19 cellular contexts compared by ENCODE assay signal in the genomic region with DNA sequence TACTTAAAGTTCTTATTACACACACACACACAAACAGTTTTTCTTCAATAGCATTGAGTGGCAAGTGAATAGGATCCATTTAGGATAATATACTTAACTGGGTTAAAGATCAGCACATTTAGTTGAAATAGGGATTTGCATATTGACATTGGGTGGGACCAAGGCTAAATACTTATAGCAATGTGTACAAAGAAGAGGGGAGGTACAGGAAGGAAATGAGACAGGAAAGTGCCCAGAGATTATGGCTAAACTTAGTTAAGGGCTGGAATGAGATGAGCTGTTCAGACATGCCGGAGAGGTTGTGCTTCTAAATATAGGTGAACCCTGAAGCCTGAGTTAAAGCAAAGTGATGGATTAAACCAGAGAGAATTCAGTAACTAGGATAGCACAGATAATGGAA.
A peak's percentile ranks its signal among the peaks of the same experiment; 100 is the strongest.
DNase-seq lines count a peak whose midpoint lies in the region; ATAC-seq, FAIRE-seq and TF ChIP-seq lines count a peak whose summit lies in the region.
"Had no signal": no experiment of that assay in that cellular context is flagged by ENCODE, and none has a peak within 500 bp of the region (broad histone marks: within the 10 kb centered on the region; RNA-seq: fewer than 3 reads in every experiment).

No MANE protein-coding gene starts in this region.

- H3K9ac ChIP-seq in SK-N-SH (no peak overlapping the region), astrocyte (ENCODE audit: low read length) (no peak overlapping the region)
- H3K9ac ChIP-seq: GM23248 had no signal

- no peaks in the 10 kb centered on the region for H3K36me3 Mint-ChIP-seq in astrocyte (ENCODE audit: low read depth, unreplicated experiment)
- H3K36me3 Mint-ChIP-seq: CD8-positive, alpha-beta memory T cell had no signal

- no peaks in the 10 kb centered on the region for H3K36me3 ChIP-seq in SK-N-SH (replicated peaks in 1 of 2; ENCODE audit: control insufficient read depth in 1 of 2, insufficient read depth in 2 of 2, low read length in 1 of 2)
- H3K36me3 ChIP-seq in astrocyte (ENCODE audit: insufficient read depth, low read length): no peaks in the 10 kb centered on the region
- no peaks in the 10 kb centered on the region for H3K36me3 ChIP-seq in cardiac muscle cell
- H3K36me3 ChIP-seq in mucosa of descending colon (ENCODE audit: low read depth): no peaks in the 10 kb centered on the region

- H3K4me1 Mint-ChIP-seq in astrocyte (ENCODE audit: low read depth, unreplicated experiment): peaks cover 14% of the 10 kb centered on the region

- H3F3A ChIP-seq in SK-N-SH (replicated peaks; ENCODE audit: insufficient read depth): no peaks in the 10 kb centered on the region

- no peaks in the 10 kb centered on the region for H3K9me2 ChIP-seq in SK-N-SH

- 54% methylated on average over 1 of the region's 1 CpG for WGBS in SK-N-SH (ENCODE audit: low lambda C conversion rate)

- H3K4me1 ChIP-seq in SK-N-SH (ENCODE audit: control insufficient read depth in 1 of 2, insufficient read depth in 2 of 2, low read depth in 1 of 2, low read length in 1 of 2) (peaks cover 0 to 6% of the 10 kb centered on the region in 2 experiments; a peak in 2 of 4 replicates), astrocyte (ENCODE audit: insufficient read depth, low read length) (peaks cover 3% of the 10 kb centered on the region), cardiac muscle cell (ENCODE audit: low read depth) (peaks cover 55% of the 10 kb centered on the region), mucosa of descending colon (ENCODE audit: low read depth) (peaks cover 32% of the 10 kb centered on the region)

- peak overlapping the region; percentile 30 for H3K27ac Mint-ChIP-seq in astrocyte (ENCODE audit: unreplicated experiment)
- H3K27ac Mint-ChIP-seq: CD8-positive, alpha-beta memory T cell had no signal

- no peaks in the 10 kb centered on the region for H3K27me3 Mint-ChIP-seq in astrocyte (ENCODE audit: low read depth, unreplicated experiment)

- H3K79me2 ChIP-seq in SK-N-SH (ENCODE audit: insufficient read depth) (no peaks in the 10 kb centered on the region), astrocyte (ENCODE audit: insufficient read depth, low read length) (no peaks in the 10 kb centered on the region)

- H3K4me2 ChIP-seq in SK-N-SH (no peak overlapping the region), astrocyte (ENCODE audit: low read length) (no peak overlapping the region)

- TF ChIP-seq EP300 in SK-N-SH (IDR thresholded peaks at IDR 0.05; ENCODE audit: borderline replicate concordance in 1 of 2, low read depth in 1 of 2, low read length in 1 of 2): no peak

- no peak overlapping the region for H3K4me3 ChIP-seq in SK-N-SH (ENCODE audit: low read depth in 2 of 2, low read length in 1 of 2)
- H3K4me3 ChIP-seq in astrocyte (ENCODE audit: insufficient read depth, low read depth, low read length): no peak overlapping the region
- no peak overlapping the region for H3K4me3 ChIP-seq in cardiac muscle cell
- H3K4me3 ChIP-seq in mucosa of descending colon: no peak overlapping the region
- H3K4me3 ChIP-seq: GM12878, GM23248 had no signal

- peaks cover 1% of the 10 kb centered on the region for H3K9me3 Mint-ChIP-seq in astrocyte (ENCODE audit: unreplicated experiment)
- H3K9me3 Mint-ChIP-seq: CD8-positive, alpha-beta memory T cell had no signal

- H3K27me3 ChIP-seq in SK-N-SH (ENCODE audit: insufficient read depth) (no peaks in the 10 kb centered on the region), astrocyte (ENCODE audit: insufficient read depth, low read length) (no peaks in the 10 kb centered on the region), cardiac muscle cell (no peaks in the 10 kb centered on the region)

- H3K9me3 ChIP-seq in SK-N-SH (no peaks in the 10 kb centered on the region), astrocyte (ENCODE audit: insufficient read depth, low read depth, low read length) (no peaks in the 10 kb centered on the region), cardiac muscle cell (ENCODE audit: low read depth) (no peaks in the 10 kb centered on the region), mucosa of descending colon (peaks cover 4% of the 10 kb centered on the region)

- H2AFZ ChIP-seq in SK-N-SH (ENCODE audit: low read depth): peak overlapping the region; percentile 30; the same call in 1 of the 2 replicates
- H2AFZ ChIP-seq in astrocyte (ENCODE audit: low read depth, low read length): no peak overlapping the region
- H2AFZ ChIP-seq: GM23248 had no signal

- no peak for TF ChIP-seq CTCF in SK-N-SH (IDR thresholded peaks at IDR 0.05)
- no peak for TF ChIP-seq CTCF in astrocyte (IDR thresholded peaks at IDR 0.05; ENCODE audit: insufficient read depth, low read depth, low read length)
- no peak for TF ChIP-seq CTCF in cardiac muscle cell (IDR thresholded peaks at IDR 0.05; ENCODE audit: low read depth, low read length)
- no peak for TF ChIP-seq CTCF in mucosa of descending colon (IDR thresholded peaks at IDR 0.05)

- CTCF ChIA-PET in SK-N-SH (lab: Yijun Ruan, JAX): no interaction called here

- H3K4me3 Mint-ChIP-seq in astrocyte (ENCODE audit: unreplicated experiment): no peak overlapping the region
- H3K4me3 Mint-ChIP-seq: CD8-positive, alpha-beta memory T cell had no signal

- intact Hi-C loops in mucosa of descending colon (cut with DNase I, micrococcal nuclease): no loop called here

- H3K27ac ChIP-seq in SK-N-SH (ENCODE audit: low read depth in 2 of 2, low read length in 1 of 2) (no peak overlapping the region), astrocyte (ENCODE audit: low read depth, low read length) (no peak overlapping the region), cardiac muscle cell (peak overlapping the region; percentile 69)
- H3K27ac ChIP-seq: GM23248 had no signal

- H4K20me1 ChIP-seq in SK-N-SH (ENCODE audit: insufficient read depth) (no peaks in the 10 kb centered on the region), astrocyte (ENCODE audit: insufficient read depth, low read length) (no peaks in the 10 kb centered on the region)

- no peak for TF ChIP-seq RAD21 in SK-N-SH (IDR thresholded peaks at IDR 0.05; ENCODE audit: low read length)

- FAIRE-seq in astrocyte (lab: Jason Lieb, UNC): no peak
- FAIRE-seq: GM12878 had no signal

- ATAC-seq in mucosa of descending colon (peak; percentile 28), GM21360 (IDR thresholded peaks at IDR 0.05; ENCODE audit: unreplicated experiment) (no peak), HG02763 (IDR thresholded peaks at IDR 0.05; ENCODE audit: unreplicated experiment) (no peak)
- ATAC-seq: GM12878, Panc1 had no signal

- POLR2A ChIA-PET in SK-N-SH (lab: Yijun Ruan, JAX): no interaction called here

- no peak for DNase-seq in SK-N-SH
- no peak for DNase-seq in astrocyte (ENCODE audit: low read depth)
- DNase-seq in cardiac muscle cell (ENCODE audit: low read depth in 1 of 2, low spot score in 1 of 2): peak in 1 of 2 donors; percentile 43
- no peak for DNase-seq in mucosa of descending colon
- DNase-seq in NCI-H226: no peak
- DNase-seq in NCI-H748 treated with DMSO at 0.1 percent for 48 hours (lab: John Stamatoyannopoulos, UW): no peak
- DNase-seq: C1 segment of cervical spinal cord; CD8-positive, alpha-beta memory T cell; DMS53; EL; GM23248; HCEC 1CT; KBM-7; NCI-H187; NCI-H69 had no signal

TF ChIP-seq in SK-N-SH, 30 proteins besides CTCF, POLR2A, EP300 and RAD21:
- TF ChIP-seq RXRA (IDR thresholded peaks at IDR 0.05; ENCODE audit: borderline replicate concordance, low read depth): no peak
- TF ChIP-seq GABPA (IDR thresholded peaks at IDR 0.05; ENCODE audit: low read depth): no peak
- TF ChIP-seq IRF3 (IDR thresholded peaks at IDR 0.05; ENCODE audit: low read depth, low read length): no peak
- no peak for TF ChIP-seq JUND (IDR thresholded peaks at IDR 0.05)
- no peak for TF ChIP-seq GATA2 (CRISPR knock-in tag; IDR thresholded peaks at IDR 0.05)
- no peak for TF ChIP-seq FOSL2 (IDR thresholded peaks at IDR 0.05; ENCODE audit: borderline replicate concordance, low read depth)
- TF ChIP-seq REST (IDR thresholded peaks at IDR 0.05; ENCODE audit: low read depth, low read length): no peak
